Comparison of ENCODE assay signal across 8 cellular contexts in genomic region chr22:17628304-17629166, GRCh38. TPM values are rescaled to one million over a fixed set of nuclear protein-coding genes. Genes with fewer than 3 reads are reported as not detected.
DNase-seq lines count a peak whose midpoint lies in the region; ATAC-seq and TF ChIP-seq lines count a peak whose summit lies in the region.

TSS of gene ATP6V1E1 (minus strand) at chr22:17628749. CDS start at chr22:17628635, 114 bp downstream.

- H2AFZ ChIP-seq in GM23338, result no peak within 1 kb of the TSS

- H3K79me2 ChIP-seq in DOHH2 (ENCODE audit: control insufficient read depth, low read length), result peaks cover 56% of the 10 kb centered on the region
- H3K79me2 ChIP-seq in GM23338 (replicated peaks; ENCODE audit: insufficient read depth), result peaks cover 49% of the 10 kb centered on the region

- no peaks in the 10 kb centered on the region for H4K20me1 ChIP-seq in DOHH2 (ENCODE audit: control insufficient read depth, insufficient read depth, low read depth, low read length)
- peaks cover 13% of the 10 kb centered on the region for H4K20me1 ChIP-seq in GM23338 (replicated peaks; ENCODE audit: insufficient read depth)

- H3K27me3 Mint-ChIP-seq in GM23338 (ENCODE audit: insufficient read depth, low read depth, poor library complexity) (peaks cover 2% of the 10 kb centered on the region), naive B cell (no peaks in the 10 kb centered on the region)
- no peaks in the 10 kb centered on the region for H3K27me3 Mint-ChIP-seq in stimulated activated memory B cell treated with anti-CD40 and anti-IgM and Interleukin-4, amounts not matched to agents 10 μg/mL and 1 μg/mL and 100 μg/mL, for 72 hours

- H3K9me2 ChIP-seq in DOHH2 (replicated peaks; ENCODE audit: control insufficient read depth, low read length) (no peaks in the 10 kb centered on the region), GM23338 (ENCODE audit: insufficient read depth) (no peaks in the 10 kb centered on the region)

- peak within 1 kb of the TSS; percentile 72 for H3K4me2 ChIP-seq in DOHH2 (ENCODE audit: low read length)
- peak within 1 kb of the TSS; percentile 98 for H3K4me2 ChIP-seq in GM23338

- H3K27ac Mint-ChIP-seq in GM23338, result peak within 1 kb of the TSS; percentile 99
- peak within 1 kb of the TSS; percentile 96 to 100 (median 98) for H3K27ac Mint-ChIP-seq in naive B cell
- H3K27ac Mint-ChIP-seq in stimulated activated memory B cell treated with anti-CD40 and anti-IgM and Interleukin-4, amounts not matched to agents 10 μg/mL and 1 μg/mL and 100 μg/mL, for 72 hours, result peak within 1 kb of the TSS; percentile 86

- peak; percentile 99 for DNase-seq in GM23338 (ENCODE audit: low spot score)
- peak; percentile 95 for DNase-seq in LHCN-M2 (ENCODE audit: low read depth)
- DNase-seq in RPMI8226, result peak; percentile 83
- peak; percentile 90 to 91 for DNase-seq in activated T-helper 1 cell treated with anti-CD3 and anti-CD28 coated beads, Interleukin-2, amount 50 U/mL, for 16 hours (ENCODE audit: low read depth in 1 of 2, low spot score in 1 of 2)
- peak; percentile 96 for DNase-seq in fibroblast of gingiva (ENCODE audit: low read depth)
- DNase-seq in naive B cell, result peak; percentile 95

- H3K4me3 ChIP-seq in DOHH2 (ENCODE audit: low read length) (peak within 1 kb of the TSS; percentile 94), GM23338 (peak within 1 kb of the TSS; percentile 69)

- H3K9me3 Mint-ChIP-seq in GM23338 (no peaks in the 10 kb centered on the region), naive B cell (no peaks in the 10 kb centered on the region)
- no peaks in the 10 kb centered on the region for H3K9me3 Mint-ChIP-seq in stimulated activated memory B cell treated with anti-CD40 and anti-IgM and Interleukin-4, amounts not matched to agents 10 μg/mL and 1 μg/mL and 100 μg/mL, for 72 hours

- H3K27ac ChIP-seq in DOHH2 (ENCODE audit: low read depth, low read length), result peak within 1 kb of the TSS; percentile 30
- peak within 1 kb of the TSS; percentile 82 for H3K27ac ChIP-seq in GM23338 (ENCODE audit: low read depth)

- peaks cover 10% of the 10 kb centered on the region for H3K36me3 ChIP-seq in DOHH2 (ENCODE audit: control insufficient read depth, low read length)
- no peaks in the 10 kb centered on the region for H3K36me3 ChIP-seq in GM23338 (ENCODE audit: insufficient read depth)

- H3K36me3 Mint-ChIP-seq in GM23338 (ENCODE audit: low read depth) (no peaks in the 10 kb centered on the region), naive B cell (no peaks in the 10 kb centered on the region)
- no peaks in the 10 kb centered on the region for H3K36me3 Mint-ChIP-seq in stimulated activated memory B cell treated with anti-CD40 and anti-IgM and Interleukin-4, amounts not matched to agents 10 μg/mL and 1 μg/mL and 100 μg/mL, for 72 hours

- TF ChIP-seq CTCF in DOHH2 (IDR thresholded peaks at IDR 0.05; ENCODE audit: low read depth, low read length, poor library complexity, severe bottlenecking), result no peak
- TF ChIP-seq CTCF in GM23338 (conservative IDR thresholded peaks at IDR 0.05; ENCODE audit: low read depth in 2 of 2), result no peak

- H3K4me1 Mint-ChIP-seq in GM23338 (peaks cover 7% of the 10 kb centered on the region; the same call in 2 of the 3 replicates), naive B cell (peaks cover 0 to 43% (median 6%) of the 10 kb centered on the region in 3 donors)
- H3K4me1 Mint-ChIP-seq in stimulated activated memory B cell treated with anti-CD40 and anti-IgM and Interleukin-4, amounts not matched to agents 10 μg/mL and 1 μg/mL and 100 μg/mL, for 72 hours, result peaks cover 14% of the 10 kb centered on the region

- H3K4me3 Mint-ChIP-seq in GM23338 (peak within 1 kb of the TSS; percentile 96), naive B cell (peak within 1 kb of the TSS; percentile 86 to 99 (median 94))
- peak within 1 kb of the TSS; percentile 96 for H3K4me3 Mint-ChIP-seq in stimulated activated memory B cell treated with anti-CD40 and anti-IgM and Interleukin-4, amounts not matched to agents 10 μg/mL and 1 μg/mL and 100 μg/mL, for 72 hours

- H3K27me3 ChIP-seq in DOHH2 (ENCODE audit: control insufficient read depth, low read length) (no peaks in the 10 kb centered on the region), GM23338 (ENCODE audit: insufficient read depth) (no peaks in the 10 kb centered on the region)

- H3K4me1 ChIP-seq in DOHH2 (ENCODE audit: control insufficient read depth, low read length) (peaks cover 20% of the 10 kb centered on the region), GM23338 (ENCODE audit: insufficient read depth) (no peaks in the 10 kb centered on the region; the same call in 1 of the 2 replicates)

- no peaks in the 10 kb centered on the region for H3K9me3 ChIP-seq in DOHH2 (ENCODE audit: control insufficient read depth, insufficient read depth, low read length)

- H3F3A ChIP-seq in DOHH2 (ENCODE audit: control insufficient read depth, insufficient read depth), result peaks cover 6% of the 10 kb centered on the region; the same call in 1 of the 2 replicates
- 0 out of 2 replicates have a peak, but pooled peaks cover 2% of the 10 kb centered on the region for H3F3A ChIP-seq in GM23338 (replicated peaks; ENCODE audit: low read depth)

- ATAC-seq in GM23338, result peak; percentile 100
- ATAC-seq in naive B cell (ENCODE audit: low read depth in 2 of 2), result peak; percentile 100
- ATAC-seq in stimulated activated memory B cell treated with anti-CD40 and anti-IgM and Interleukin-4, amounts not matched to agents 10 μg/mL and 1 μg/mL and 100 μg/mL, for 72 hours, result peak; percentile 100

TF ChIP-seq in GM23338, 12 proteins besides CTCF, POLR2A, EP300 and RAD21 (continues in another document):
- TF ChIP-seq POLR2AphosphoS5 (IDR thresholded peaks at IDR 0.05; ENCODE audit: low read depth), result peak; percentile 63
- TF ChIP-seq NANOG (IDR thresholded peaks at IDR 0.05; ENCODE audit: borderline replicate concordance), result no peak
- no peak for TF ChIP-seq ZNF462 (CRISPR knock-in tag; IDR thresholded peaks at IDR 0.05)
- no peak for TF ChIP-seq STAT1 (IDR thresholded peaks at IDR 0.05; ENCODE audit: unreplicated experiment)
- TF ChIP-seq EZH2 (IDR thresholded peaks at IDR 0.05; ENCODE audit: low read depth, unreplicated experiment), result no peak
- TF ChIP-seq ZNF114 (CRISPR knock-in tag; IDR thresholded peaks at IDR 0.05), result no peak

RNA-seq across cellular contexts. Expression of gene ATP6V1E1, which starts in this region (rescaled TPM):
- total RNA-seq in GM23338 (2014; rRNA removed; shearing (Covaris generic)), result 74.5 and 74.8 TPM in 2 replicates
- 81.7 and 82.9 TPM in 2 replicates for polyA plus RNA-seq in GM23338 (2016; fragmentation: Nextera tagmentation; extraction: Ambion mirVana)
- total RNA-seq in LHCN-M2 (2014; rRNA removed), result 170 and 187 TPM in 2 replicates
- 178 TPM for polyA plus RNA-seq in LHCN-M2 (2012)
- 100 to 1,000 TPM in 4 of 6 donors, 10 to 100 TPM in 2; 86.0 to 127 (median 107) TPM for polyA plus RNA-seq in naive B cell (ENCODE audit: low read depth in 6 of 6)

Comparison
In these comparisons a context has a peak if more than half of its experiments do, and no peak if none do; other contexts are left out.
1. Peak in every context shown above with its lines: DNase-seq, ATAC-seq, H3K4me3 ChIP-seq and H3K27ac ChIP-seq.